In genomic region chr5:131254741-131255140, GRCh38 we compare ENCODE assay signal across 1 cellular context.
TF ChIP-seq lines count a peak whose summit lies in the region.

No MANE protein-coding gene starts in this region.

TF ChIP-seq in GM12878, 131 proteins besides CTCF, POLR2A, EP300 and RAD21:
- TF ChIP-seq BCL3 (IDR thresholded peaks at IDR 0.05; ENCODE audit: borderline replicate concordance, insufficient read depth, low read depth, low read length, poor library complexity, severe bottlenecking) (peak; percentile 63), CHD1 (IDR thresholded peaks at IDR 0.05; ENCODE audit: low read depth, low read length) (no peak), KAT2A (conservative IDR thresholded peaks at IDR 0.05; ENCODE audit: control insufficient read depth, low read depth, low read length) (no peak), SRF (IDR thresholded peaks at IDR 0.05; ENCODE audit: low read depth in 2 of 2, low read length in 2 of 2) (no peak)
